Comparison of ENCODE assay signal across 1 cellular context in genomic region chr5:80479713-80480112, GRCh38.
TF ChIP-seq lines count a peak whose summit lies in the region.

No MANE protein-coding gene starts in this region.

TF ChIP-seq in GM23338, 12 proteins besides CTCF, POLR2A, EP300 and RAD21 (continued from another document):
- no peak for TF ChIP-seq ZNF462 (CRISPR knock-in tag; IDR thresholded peaks at IDR 0.05)
- no peak for TF ChIP-seq ZNF331 (CRISPR knock-in tag; IDR thresholded peaks at IDR 0.05; ENCODE audit: low read depth)
- no peak for TF ChIP-seq ZNF114 (CRISPR knock-in tag; IDR thresholded peaks at IDR 0.05)
- no peak for TF ChIP-seq STAT1 (IDR thresholded peaks at IDR 0.05; ENCODE audit: unreplicated experiment)
- TF ChIP-seq EZH2 (IDR thresholded peaks at IDR 0.05; ENCODE audit: low read depth, unreplicated experiment), result no peak
- TF ChIP-seq CREB1 (CRISPR knock-in tag; IDR thresholded peaks at IDR 0.05; ENCODE audit: low read depth), result no peak
